Comparison of ENCODE assay signal across 19 cellular contexts in the genomic region with DNA sequence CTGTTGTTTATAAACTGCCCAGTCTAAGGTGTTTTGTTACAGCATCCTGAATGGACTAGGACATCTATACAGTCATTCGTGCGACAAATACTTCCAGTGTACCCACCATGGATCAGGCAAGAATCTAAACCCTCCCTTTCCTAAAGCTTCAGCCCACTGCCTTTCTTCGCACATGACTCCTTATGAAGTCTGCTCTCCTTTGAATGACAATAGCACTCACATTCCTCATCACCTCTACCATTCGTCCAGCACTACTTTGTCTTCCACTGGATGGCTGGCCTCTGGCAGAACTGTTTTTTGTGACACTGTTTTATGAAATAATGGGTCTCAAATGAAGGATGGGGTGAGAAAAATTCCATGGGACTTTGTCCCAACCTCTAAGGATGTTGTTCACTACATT.
"Had no signal": no experiment of that assay in that cellular context is flagged by ENCODE, and none has a peak within 500 bp of the region (broad histone marks: within the 10 kb centered on the region; RNA-seq: fewer than 3 reads in every experiment).

No MANE protein-coding gene starts in this region.

- DNase-seq: KBM-7, NCI-H1092 treated with DMSO at 0.1 percent for 48 hours, NCI-H1436, NCI-H187, NCI-H2029, NCI-H2081 treated with DMSO at 0.1 percent for 48 hours, NCI-H2171, NCI-H226, NCI-H446, NCI-H510A, NCI-H524 treated with DMSO at 0.1 percent for 48 hours, NCI-H69, NCI-H774, PC-3, SHP77, SK-N-SH, SW 1271 had no signal

- ATAC-seq: Panc1, PC-3 had no signal

- H3K4me2 ChIP-seq: SK-N-SH had no signal

- H3K9me3 ChIP-seq: SK-N-SH had no signal

- H3K27ac ChIP-seq: RWPE1 had no signal

- H3K9me2 ChIP-seq: SK-N-SH had no signal
